34 cellular contexts compared by ENCODE assay signal in the genomic region with DNA sequence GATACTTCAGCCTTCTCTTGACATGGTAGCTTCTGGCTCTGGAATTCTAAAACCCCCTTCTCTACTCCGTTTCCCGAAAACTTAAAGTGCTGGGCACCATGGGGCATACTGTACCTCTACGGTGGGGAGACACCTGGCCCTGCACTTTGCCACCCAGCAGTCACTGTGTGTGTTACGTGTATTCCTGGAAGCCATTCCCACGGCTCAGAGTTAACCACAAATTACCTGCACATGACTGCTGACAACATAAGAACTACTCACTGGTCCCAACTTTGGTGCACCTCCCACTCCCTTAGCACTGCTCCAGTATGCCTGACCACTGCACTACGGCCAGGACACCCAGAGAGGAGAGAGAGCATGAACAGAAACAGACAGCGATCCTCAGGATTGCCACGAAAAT. TPM values are rescaled to one million over a fixed set of nuclear protein-coding genes. Genes with fewer than 3 reads are reported as not detected.
"Had no signal": no experiment of that assay in that cellular context is flagged by ENCODE, and none has a peak within 500 bp of the region (broad histone marks: within the 10 kb centered on the region; RNA-seq: fewer than 3 reads in every experiment).

No MANE protein-coding gene starts in this region.

- H3K9me3 Mint-ChIP-seq: activated CD4-positive, alpha-beta memory T cell treated with anti-CD3 and anti-CD28 coated beads, Interleukin-2, amount 10 ng/mL, durations not matched to agents 7 days and 5 days; activated naive CD4-positive, alpha-beta T cell treated with anti-CD3 and anti-CD28 coated beads, Interleukin-2, amount 50 U/mL, for 24 hours; activated T-cell treated with anti-CD3 and anti-CD28 coated beads, Interleukin-2, amount 50 U/mL, for 24 hours; effector memory CD8-positive, alpha-beta T cell; immature natural killer cell; nephron; stimulated activated memory B cell treated with anti-CD40 and anti-IgM and Interleukin-4, amounts not matched to agents 10 μg/mL and 1 μg/mL and 100 μg/mL, for 72 hours; stimulated activated naive CD8-positive, alpha-beta T cell treated with anti-CD3 and anti-CD28 coated beads, Interleukin-15, amount 100 ng/mL, for 72 hours; type B pancreatic cell had no signal

- H3K27ac Mint-ChIP-seq: activated CD4-positive, alpha-beta memory T cell treated with anti-CD3 and anti-CD28 coated beads, Interleukin-2, amount 10 ng/mL, durations not matched to agents 7 days and 5 days; activated naive CD4-positive, alpha-beta T cell treated with anti-CD3 and anti-CD28 coated beads, Interleukin-2, amount 50 U/mL, for 24 hours; activated T-cell treated with anti-CD3 and anti-CD28 coated beads, Interleukin-2, amount 50 U/mL, for 24 hours; effector memory CD8-positive, alpha-beta T cell; immature natural killer cell; nephron; progenitor cell of endocrine pancreas; stimulated activated memory B cell treated with anti-CD40 and anti-IgM and Interleukin-4, amounts not matched to agents 10 μg/mL and 1 μg/mL and 100 μg/mL, for 72 hours; stimulated activated naive CD8-positive, alpha-beta T cell treated with anti-CD3 and anti-CD28 coated beads, Interleukin-15, amount 100 ng/mL, for 72 hours had no signal

- ATAC-seq: activated CD4-positive, CD25-positive, alpha-beta regulatory T cell treated with anti-CD3 and anti-CD28 coated beads, Interleukin-2, amount 50 U/mL, for 24 hours; effector memory CD8-positive, alpha-beta T cell; heart left ventricle; left lobe of liver; stimulated activated memory B cell treated with anti-CD40 and anti-IgM and Interleukin-4, amounts not matched to agents 10 μg/mL and 1 μg/mL and 100 μg/mL, for 72 hours; stimulated activated naive CD8-positive, alpha-beta T cell treated with anti-CD3 and anti-CD28 coated beads, Interleukin-15, amount 100 ng/mL, for 72 hours had no signal

- H3K36me3 Mint-ChIP-seq: activated naive CD4-positive, alpha-beta T cell treated with anti-CD3 and anti-CD28 coated beads, Interleukin-2, amount 50 U/mL, for 24 hours; immature natural killer cell; stimulated activated memory B cell treated with anti-CD40 and anti-IgM and Interleukin-4, amounts not matched to agents 10 μg/mL and 1 μg/mL and 100 μg/mL, for 72 hours; type B pancreatic cell had no signal

- DNase-seq: activated CD4-positive, alpha-beta memory T cell treated with anti-CD3 and anti-CD28 coated beads, Interleukin-2, amount 10 ng/mL, durations not matched to agents 7 days and 5 days; activated CD4-positive, alpha-beta T cell treated with anti-CD3 and anti-CD28 coated beads for 48 hours; activated CD8-positive, alpha-beta memory T cell treated with anti-CD3 and anti-CD28 coated beads, Interleukin-2, amount 50 U/mL, for 48 hours; activated gamma-delta T cell treated with Interleukin-2 at 50 U/mL for 16 hours; activated T-cell treated with anti-CD3 and anti-CD28 coated beads, Interleukin-2, amount 50 U/mL, for 24 hours; anterior cingulate cortex; body of pancreas; cerebellar nuclear complex; effector memory CD8-positive, alpha-beta T cell; erythroblast; heart left ventricle; hypothalamus; immature natural killer cell; ovary; stimulated activated CD4-positive, alpha-beta T cell treated with anti-CD3 and anti-CD28 coated beads, Interleukin-1b, Interleukin-23, amount 100 ng/mL, for 48 hours; stimulated activated CD4-positive, alpha-beta T cell treated with anti-CD3 and anti-CD28 coated beads, Interleukin-4, amount 100 ng/mL, for 4 hours; stimulated activated CD8-positive, alpha-beta memory T cell treated with anti-CD3 and anti-CD28 coated beads, Interleukin-4, amount 100 ng/mL, for 48 hours; stimulated activated naive CD8-positive, alpha-beta T cell treated with anti-CD3 and anti-CD28 coated beads, Interleukin-15, amount 100 ng/mL, for 72 hours; substantia nigra; WERI-Rb-1 had no signal

- H3K27ac ChIP-seq: cardiac muscle cell, heart left ventricle, neutrophil, ovary, right atrium auricular region, vagina, WERI-Rb-1 had no signal

RNA-seq across cellular contexts. Expression of a gene that starts 29.4 kb away (rescaled TPM):
- total RNA-seq: activated CD4-positive, alpha-beta memory T cell treated with anti-CD3 and anti-CD28 coated beads, Interleukin-2, amount 10 ng/mL, durations not matched to agents 7 days and 5 days; cardiac muscle cell; dermis microvascular lymphatic vessel endothelial cell; fibroblast of villous mesenchyme; heart left ventricle; lung microvascular endothelial cell; right atrium auricular region had no signal
